In genomic region chr14:20384321-20384720, GRCh38 we compare ENCODE assay signal across 22 cellular contexts.
"Had no signal": no experiment of that assay in that cellular context is flagged by ENCODE, and none has a peak within 500 bp of the region (broad histone marks: within the 10 kb centered on the region; RNA-seq: fewer than 3 reads in every experiment).

No MANE protein-coding gene starts in this region.

- H3K9ac ChIP-seq: neural progenitor cell had no signal

- H3K4me3 Mint-ChIP-seq: effector memory CD8-positive, alpha-beta T cell; memory B cell; mesothelial cell of epicardium; naive B cell; natural killer cell treated with Interleukin-12 subunit alpha and Interleukin-12 subunit beta and Interleukin-15 and Interleukin-18, amount 100 ng/mL, for 72 hours; neural progenitor cell; stimulated activated naive B cell treated with anti-CD40 and anti-IgM and Interleukin-4, amounts not matched to agents 10 μg/mL and 1 μg/mL and 100 μg/mL, for 72 hours; stimulated activated naive CD8-positive, alpha-beta T cell treated with anti-CD3 and anti-CD28 coated beads, Interleukin-15, Interleukin-2, amounts not matched to agents 100 ng/mL and 50 ng/mL, for 24 hours had no signal

- DNase-seq: effector memory CD8-positive, alpha-beta T cell; kidney; mucosa of descending colon; naive B cell; nucleus accumbens; sigmoid colon; stimulated activated CD4-positive, alpha-beta T cell treated with anti-CD3 and anti-CD28 coated beads, Interleukin-2, amount 100 ng/mL, for 24 hours; stimulated activated CD4-positive, alpha-beta T cell treated with anti-CD3 and anti-CD28 coated beads, Interleukin-4, amount 100 ng/mL, for 24 hours; stimulated activated naive B cell treated with anti-CD40 and anti-IgM and Interleukin-4, amounts not matched to agents 10 μg/mL and 1 μg/mL and 100 μg/mL, for 72 hours had no signal

- H3K27me3 Mint-ChIP-seq: effector memory CD8-positive, alpha-beta T cell; memory B cell; naive B cell; natural killer cell treated with Interleukin-12 subunit alpha and Interleukin-12 subunit beta and Interleukin-15 and Interleukin-18, amount 100 ng/mL, for 72 hours; stimulated activated naive B cell treated with anti-CD40 and anti-IgM and Interleukin-4, amounts not matched to agents 10 μg/mL and 1 μg/mL and 100 μg/mL, for 72 hours; stimulated activated naive CD8-positive, alpha-beta T cell treated with anti-CD3 and anti-CD28 coated beads, Interleukin-15, Interleukin-2, amounts not matched to agents 100 ng/mL and 50 ng/mL, for 24 hours had no signal

- H3K4me2 ChIP-seq: neural progenitor cell had no signal

- H2AFZ ChIP-seq: neural progenitor cell had no signal

- H3K4me1 ChIP-seq: prostate gland, right atrium auricular region, sigmoid colon, tibial nerve, upper lobe of left lung had no signal

- ATAC-seq: effector memory CD8-positive, alpha-beta T cell; left lobe of liver; mucosa of descending colon; natural killer cell treated with Interleukin-12 subunit alpha and Interleukin-12 subunit beta and Interleukin-15 and Interleukin-18, amount 100 ng/mL, for 72 hours; stimulated activated naive B cell treated with anti-CD40 and anti-IgM and Interleukin-4, amounts not matched to agents 10 μg/mL and 1 μg/mL and 100 μg/mL, for 72 hours had no signal

- H3K27me3 ChIP-seq: neural progenitor cell, right atrium auricular region, sigmoid colon, tibial nerve, upper lobe of left lung had no signal

- H3K9me3 Mint-ChIP-seq: effector memory CD8-positive, alpha-beta T cell; mesothelial cell of epicardium; naive B cell; natural killer cell treated with Interleukin-12 subunit alpha and Interleukin-12 subunit beta and Interleukin-15 and Interleukin-18, amount 100 ng/mL, for 72 hours; neural progenitor cell; stimulated activated naive B cell treated with anti-CD40 and anti-IgM and Interleukin-4, amounts not matched to agents 10 μg/mL and 1 μg/mL and 100 μg/mL, for 72 hours; stimulated activated naive CD8-positive, alpha-beta T cell treated with anti-CD3 and anti-CD28 coated beads, Interleukin-15, Interleukin-2, amounts not matched to agents 100 ng/mL and 50 ng/mL, for 24 hours had no signal

- H3K9me3 ChIP-seq: mucosa of descending colon, prostate gland, right atrium auricular region, sigmoid colon, thoracic aorta, tibial nerve, upper lobe of left lung had no signal

- H3K27ac ChIP-seq: coronary artery, neural progenitor cell, prostate gland, right atrium auricular region, sigmoid colon, thoracic aorta, tibial nerve, upper lobe of left lung had no signal

- H3K4me3 ChIP-seq: coronary artery, lung, mucosa of descending colon, neural progenitor cell, prostate gland, right atrium auricular region, sigmoid colon, thoracic aorta, tibial nerve, upper lobe of left lung had no signal

- H3K27ac Mint-ChIP-seq: memory B cell; mesothelial cell of epicardium; natural killer cell treated with Interleukin-12 subunit alpha and Interleukin-12 subunit beta and Interleukin-15 and Interleukin-18, amount 100 ng/mL, for 72 hours; neural progenitor cell; stimulated activated naive B cell treated with anti-CD40 and anti-IgM and Interleukin-4, amounts not matched to agents 10 μg/mL and 1 μg/mL and 100 μg/mL, for 72 hours; stimulated activated naive CD8-positive, alpha-beta T cell treated with anti-CD3 and anti-CD28 coated beads, Interleukin-15, Interleukin-2, amounts not matched to agents 100 ng/mL and 50 ng/mL, for 24 hours had no signal

- H3K36me3 ChIP-seq: neural progenitor cell had no signal

- H3K4me1 Mint-ChIP-seq: mesothelial cell of epicardium had no signal
